19 cellular contexts compared by ENCODE assay signal in genomic region chr18:1930291-1931270, GRCh38.
"Had no signal": no experiment of that assay in that cellular context is flagged by ENCODE, and none has a peak within 500 bp of the region (broad histone marks: within the 10 kb centered on the region; RNA-seq: fewer than 3 reads in every experiment).

No MANE protein-coding gene starts in this region.

- H3K9me3 Mint-ChIP-seq: type B pancreatic cell had no signal

- H3K4me1 Mint-ChIP-seq: naive thymus-derived CD8-positive, alpha-beta T cell had no signal

- H3K36me3 ChIP-seq: heart left ventricle, ovary, right atrium auricular region, sigmoid colon, suprapubic skin, thyroid gland had no signal

- H3K27me3 ChIP-seq: dorsolateral prefrontal cortex, heart left ventricle, ovary, right atrium auricular region, sigmoid colon, suprapubic skin, thyroid gland had no signal

- H3K4me3 Mint-ChIP-seq: naive thymus-derived CD8-positive, alpha-beta T cell; type B pancreatic cell had no signal

- H3K36me3 Mint-ChIP-seq: naive thymus-derived CD8-positive, alpha-beta T cell; type B pancreatic cell had no signal

- H3K27me3 Mint-ChIP-seq: type B pancreatic cell had no signal

- H3K9me3 ChIP-seq: heart left ventricle, ovary, right atrium auricular region, sigmoid colon, suprapubic skin, thyroid gland had no signal

- ATAC-seq: left lobe of liver; mucosa of descending colon; naive thymus-derived CD8-positive, alpha-beta T cell; stimulated activated naive CD8-positive, alpha-beta T cell treated with anti-CD3 and anti-CD28 coated beads, Interleukin-15, Interleukin-2, amounts not matched to agents 100 U/mL and 50 U/mL, for 24 hours had no signal

- H3K4me1 ChIP-seq: heart left ventricle, right atrium auricular region, sigmoid colon, suprapubic skin, thyroid gland had no signal

- H3K4me3 ChIP-seq: dorsolateral prefrontal cortex, heart left ventricle, mucosa of descending colon, ovary, right atrium auricular region, sigmoid colon, skin epidermis, suprapubic skin, thyroid gland had no signal

- H3K27ac Mint-ChIP-seq: naive thymus-derived CD8-positive, alpha-beta T cell; type B pancreatic cell had no signal

- DNase-seq: cortex of kidney; dorsolateral prefrontal cortex; effector CD8-positive, alpha-beta T cell; foreskin melanocyte; heart left ventricle; hypothalamus; mammary epithelial cell; mucosa of descending colon; naive thymus-derived CD8-positive, alpha-beta T cell; ovary; sigmoid colon; stimulated activated CD4-positive, alpha-beta T cell treated with anti-CD3 and anti-CD28 coated beads, Interleukin-12 subunit alpha, Interleukin-12 subunit beta, amount 100 ng/mL, for 4 hours; stimulated activated naive CD8-positive, alpha-beta T cell treated with anti-CD3 and anti-CD28 coated beads, Interleukin-15, Interleukin-2, amounts not matched to agents 100 U/mL and 50 U/mL, for 24 hours; thyroid gland had no signal

- H3K27ac ChIP-seq: dorsolateral prefrontal cortex, heart left ventricle, ovary, right atrium auricular region, sigmoid colon, skin epidermis, suprapubic skin, thyroid gland had no signal
